9 cellular contexts compared by ENCODE assay signal in genomic region chr1:226568077-226568831, GRCh38. TPM values are rescaled to one million over a fixed set of nuclear protein-coding genes. Genes with fewer than 3 reads are reported as not detected.
DNase-seq lines count a peak whose midpoint lies in the region; ATAC-seq, FAIRE-seq and TF ChIP-seq lines count a peak whose summit lies in the region.
"Had no signal": no experiment of that assay in that cellular context is flagged by ENCODE, and none has a peak within 500 bp of the region (broad histone marks: within the 10 kb centered on the region; RNA-seq: fewer than 3 reads in every experiment).

No MANE protein-coding gene starts in this region.

- H3K4me2 ChIP-seq in smooth muscle cell = no peak overlapping the region

- no peak overlapping the region for H2AFZ ChIP-seq in smooth muscle cell (ENCODE audit: low read depth)

- CTCF ChIA-PET in CD4-positive, alpha-beta memory T cell (lab: Charles Lee; ENCODE audit: partially characterized antibody) = interaction anchor here (1.4 kb wide), 2 partner anchors 14 to 21 kb away, joined by 3 to 7 read pairs; no protein-coding TSS in a partner anchor

- H3K36me3 Mint-ChIP-seq in CD4-positive, alpha-beta memory T cell = no peaks in the 10 kb centered on the region

- H3K79me2 ChIP-seq in smooth muscle cell (ENCODE audit: low read depth) = no peaks in the 10 kb centered on the region

- TF ChIP-seq CTCF in D721Med (IDR thresholded peaks at IDR 0.05; ENCODE audit: insufficient read depth, missing control alignments) (peak; percentile 19), omental fat pad (IDR thresholded peaks at IDR 0.05) (no peak), smooth muscle cell (IDR thresholded peaks at IDR 0.05; ENCODE audit: borderline replicate concordance, insufficient read depth, poor library complexity, severe bottlenecking) (no peak)

- H3K27me3 ChIP-seq in smooth muscle cell (ENCODE audit: low read depth) = peaks cover 20% of the 10 kb centered on the region
- no peaks in the 10 kb centered on the region for H3K27me3 ChIP-seq in CD4-positive, alpha-beta memory T cell (ENCODE audit: insufficient read depth, low read length)

- H3K27me3 Mint-ChIP-seq in CD4-positive, alpha-beta memory T cell = peaks cover 6 to 14% of the 10 kb centered on the region in 2 donors

- no peaks in the 10 kb centered on the region for H3K9me3 ChIP-seq in smooth muscle cell (replicated peaks; ENCODE audit: low read depth)
- H3K9me3 ChIP-seq in CD4-positive, alpha-beta memory T cell (ENCODE audit: control insufficient read depth in 1 of 2, low read length in 2 of 2) = no peaks in the 10 kb centered on the region

- H3K4me1 Mint-ChIP-seq in CD4-positive, alpha-beta memory T cell = peaks cover 0 to 5% (median 0%) of the 10 kb centered on the region in 4 donors

- H3K4me1 ChIP-seq in smooth muscle cell (ENCODE audit: low read depth) = no peaks in the 10 kb centered on the region
- H3K4me1 ChIP-seq in CD4-positive, alpha-beta memory T cell (ENCODE audit: insufficient read depth, low read length) = no peaks in the 10 kb centered on the region

- H3K36me3 ChIP-seq in smooth muscle cell (ENCODE audit: low read depth) = no peaks in the 10 kb centered on the region
- no peaks in the 10 kb centered on the region for H3K36me3 ChIP-seq in CD4-positive, alpha-beta memory T cell (ENCODE audit: insufficient read depth, low read length)

- no peaks in the 10 kb centered on the region for H3F3A ChIP-seq in smooth muscle cell (ENCODE audit: low read depth)

- H3K4me3 ChIP-seq in smooth muscle cell = no peak overlapping the region
- no peak overlapping the region for H3K4me3 ChIP-seq in CD4-positive, alpha-beta memory T cell (ENCODE audit: low read length in 2 of 2)

- POLR2A ChIA-PET in CD4-positive, alpha-beta memory T cell (lab: Charles Lee; ENCODE audit: partially characterized antibody) = no interaction called here

- no peak for FAIRE-seq in D721Med (lab: Jason Lieb, UNC)

- WGBS in smooth muscle cell (ENCODE audit: low lambda C conversion rate) = 71% methylated on average over 13 of the region's 13 CpGs

- no peaks in the 10 kb centered on the region for H3K9me3 Mint-ChIP-seq in CD4-positive, alpha-beta memory T cell

- H3K4me3 Mint-ChIP-seq in CD4-positive, alpha-beta memory T cell = no peak overlapping the region

- no peak overlapping the region for H3K27ac ChIP-seq in smooth muscle cell (ENCODE audit: low read depth)
- no peak overlapping the region for H3K27ac ChIP-seq in CD4-positive, alpha-beta memory T cell (ENCODE audit: low read depth, low read length)
- H3K27ac ChIP-seq: HL-60 had no signal

- DNase-seq in D721Med (ENCODE audit: insufficient read length, low spot score) (no peak), NAMALWA (ENCODE audit: low spot score) (peak; percentile 20), fibroblast of peridontal ligament (ENCODE audit: extremely low read depth) (peak; percentile 67), omental fat pad (ENCODE audit: low spot score) (no peak), smooth muscle cell (lab: John Stamatoyannopoulos, UW; ENCODE audit: unreplicated experiment) (no peak)
- no peak for DNase-seq in CD4-positive, alpha-beta memory T cell

- intact Hi-C loops in CD4-positive, alpha-beta memory T cell (cut with micrococcal nuclease) = no loop called here

- H3K27ac Mint-ChIP-seq in CD4-positive, alpha-beta memory T cell = no peak overlapping the region

- H3K9ac ChIP-seq in smooth muscle cell (ENCODE audit: low read depth) = no peak overlapping the region

- H4K20me1 ChIP-seq in smooth muscle cell (ENCODE audit: low read depth) = no peaks in the 10 kb centered on the region

- ATAC-seq in omental fat pad (ENCODE audit: low FRiP score) (peak; percentile 30), HG02840 (IDR thresholded peaks at IDR 0.05; ENCODE audit: low FRiP score, unreplicated experiment) (no peak), esophagus mucosa (no peak)

RNA-seq across cellular contexts. Expression of gene STUM, which starts 19.7 kb away (rescaled TPM):
- total RNA-seq in omental fat pad = 1 to 10 TPM; 1.9 to 2.8 (median 2.2) TPM
- 0.04 TPM in 1 of 2 replicates, not detected in the other for total RNA-seq in smooth muscle cell
- not detected in 2 replicates for polyA plus RNA-seq in smooth muscle cell
- not detected for total RNA-seq in CD4-positive, alpha-beta memory T cell
- polyA plus RNA-seq in CD4-positive, alpha-beta memory T cell = under 1 TPM in 1 of 2 donors, not detected in 1; 0.03 TPM
- total RNA-seq in esophagus mucosa = 0.24 TPM

Comparison
In these comparisons a context has a peak if more than half of its experiments do, and no peak if none do; other contexts are left out.
1. DNase-seq: peak in NAMALWA (single experiment) and fibroblast of peridontal ligament (single experiment); none in D721Med (single experiment), omental fat pad (single experiment), smooth muscle cell (single experiment) and CD4-positive, alpha-beta memory T cell (0 of 5).